Comparison of ENCODE assay signal across 8 cellular contexts in genomic region chr2:60556998-60557955, GRCh38. TPM values are rescaled to one million over a fixed set of nuclear protein-coding genes. Genes with fewer than 3 reads are reported as not detected.
DNase-seq lines count a peak whose midpoint lies in the region; ATAC-seq and TF ChIP-seq lines count a peak whose summit lies in the region.
"Had no signal": no experiment of that assay in that cellular context is flagged by ENCODE, and none has a peak within 500 bp of the region (broad histone marks: within the 10 kb centered on the region; RNA-seq: fewer than 3 reads in every experiment).

No MANE protein-coding gene starts in this region.

- H3K36me3 ChIP-seq in GM06990 (ENCODE audit: control insufficient read depth, insufficient read depth, low read length) (no peaks in the 10 kb centered on the region), Karpas-422 (ENCODE audit: insufficient read depth, low read length) (no peaks in the 10 kb centered on the region)
- no peaks in the 10 kb centered on the region for H3K36me3 ChIP-seq in naive thymus-derived CD4-positive, alpha-beta T cell (ENCODE audit: control insufficient read depth in 2 of 3, insufficient read depth in 3 of 3, low read length in 3 of 3)

- no peak for ATAC-seq in naive thymus-derived CD4-positive, alpha-beta T cell

- no peaks in the 10 kb centered on the region for H3K9me3 ChIP-seq in Karpas-422 (ENCODE audit: low read length)
- H3K9me3 ChIP-seq in naive thymus-derived CD4-positive, alpha-beta T cell (ENCODE audit: control insufficient read depth in 2 of 3, low read length in 3 of 3) = no peaks in the 10 kb centered on the region

- H3K9ac ChIP-seq in Karpas-422 (ENCODE audit: low read length) = peak overlapping the region; percentile 90

- no peaks in the 10 kb centered on the region for H4K20me1 ChIP-seq in Karpas-422 (ENCODE audit: insufficient read depth, low read depth, low read length)

- peak overlapping the region; percentile 87 for H3K4me2 ChIP-seq in Karpas-422 (ENCODE audit: low read depth, low read length, poor library complexity, severe bottlenecking)

- peak overlapping the region; percentile 40 for H2AFZ ChIP-seq in Karpas-422 (ENCODE audit: low read length)

- H3K36me3 Mint-ChIP-seq in naive thymus-derived CD4-positive, alpha-beta T cell = no peaks in the 10 kb centered on the region

- intact Hi-C loops in naive thymus-derived CD4-positive, alpha-beta T cell (cut with micrococcal nuclease) = loop anchor here (5.0 to 10.0 kb wide), 6 partner anchors 200 to 1982 kb away; partner anchors contain the start of genes B3GNT2 (in 1 of the 2) and PAPOLG (in 1 of the 2)

- H3K27me3 ChIP-seq in GM06990 (replicated peaks; ENCODE audit: control insufficient read depth, insufficient read depth, low read length) (no peaks in the 10 kb centered on the region; the same call in 1 of the 2 replicates), Karpas-422 (ENCODE audit: low read length) (no peaks in the 10 kb centered on the region)
- H3K27me3 ChIP-seq in naive thymus-derived CD4-positive, alpha-beta T cell (ENCODE audit: control insufficient read depth in 2 of 2, insufficient read depth in 2 of 2, low read length in 2 of 2) = peaks cover 10 to 21% of the 10 kb centered on the region in 2 donors

- H3K9me2 ChIP-seq in Karpas-422 (replicated peaks; ENCODE audit: insufficient read depth, low read length) = no peaks in the 10 kb centered on the region

- H3K79me2 ChIP-seq in Karpas-422 (ENCODE audit: low read length) = peaks cover 10% of the 10 kb centered on the region

- H3K4me3 ChIP-seq in GM06990 (replicated peaks; ENCODE audit: low read depth, low read length) = peak overlapping the region; percentile 9
- peak overlapping the region; percentile 82 for H3K4me3 ChIP-seq in Karpas-422 (ENCODE audit: low read length)
- no peak overlapping the region for H3K4me3 ChIP-seq in naive thymus-derived CD4-positive, alpha-beta T cell (ENCODE audit: low read length)

- H3K27me3 Mint-ChIP-seq in naive thymus-derived CD4-positive, alpha-beta T cell = peaks cover 52 to 85% (median 63%) of the 10 kb centered on the region in 5 donors

- peaks cover 17 to 43% (median 37%) of the 10 kb centered on the region in 7 donors for H3K4me1 Mint-ChIP-seq in naive thymus-derived CD4-positive, alpha-beta T cell

- DNase-seq in GM06990 (ENCODE audit: extremely low read depth, insufficient read length) (no peak), Karpas-422 (peak; percentile 69), NCI-H526 treated with DMSO at 0.1 percent for 48 hours (lab: John Stamatoyannopoulos, UW) (no peak), GM20000 (ENCODE audit: low spot score) (no peak)
- DNase-seq in naive thymus-derived CD4-positive, alpha-beta T cell = no peak
- DNase-seq in activated CD8-positive, alpha-beta memory T cell treated with anti-CD3 and anti-CD28 coated beads, Interleukin-2, amount 50 U/mL, for 48 hours = no peak
- DNase-seq: cortex of kidney had no signal

- H3K4me1 ChIP-seq in Karpas-422 (ENCODE audit: low read length) = peaks cover 27% of the 10 kb centered on the region
- peaks cover 14 to 20% of the 10 kb centered on the region in 2 donors for H3K4me1 ChIP-seq in naive thymus-derived CD4-positive, alpha-beta T cell (ENCODE audit: control insufficient read depth in 2 of 2, insufficient read depth in 2 of 2, low read length in 2 of 2)

- H3K9me3 Mint-ChIP-seq in naive thymus-derived CD4-positive, alpha-beta T cell = peaks cover 0 to 5% (median 0%) of the 10 kb centered on the region in 11 donors

- CTCF ChIA-PET in naive thymus-derived CD4-positive, alpha-beta T cell (lab: Charles Lee) = no interaction called here

- peak overlapping the region; percentile 56 to 92 (median 80) for H3K4me3 Mint-ChIP-seq in naive thymus-derived CD4-positive, alpha-beta T cell

- no peak overlapping the region for H3K27ac ChIP-seq in Karpas-422 (ENCODE audit: low read length)
- peak overlapping the region; percentile 34 for H3K27ac ChIP-seq in angular gyrus (ENCODE audit: low read depth, low read length)
- H3K27ac ChIP-seq in naive thymus-derived CD4-positive, alpha-beta T cell (ENCODE audit: low read depth, low read length) = no peak overlapping the region

- H3K27ac Mint-ChIP-seq in naive thymus-derived CD4-positive, alpha-beta T cell = peak overlapping the region in 4 of 9 donors; percentile 35 to 77 (median 60)

- POLR2A ChIA-PET in naive thymus-derived CD4-positive, alpha-beta T cell (lab: Charles Lee) = no interaction called here

- no peak for TF ChIP-seq CTCF in GM06990 (IDR thresholded peaks at IDR 0.05; ENCODE audit: insufficient read depth, low read length, poor library complexity, severe bottlenecking)
- TF ChIP-seq CTCF in GM20000 (IDR thresholded peaks at IDR 0.05; ENCODE audit: extremely low read depth, missing control alignments) = no peak

RNA-seq across cellular contexts. Expression of gene BCL11A, which starts 3.8 kb away (rescaled TPM):
- 159 and 190 TPM in 2 replicates for total RNA-seq in Karpas-422 (2014; rRNA removed; shearing (Covaris generic); ENCODE audit: low replicate concordance)
- total RNA-seq in naive thymus-derived CD4-positive, alpha-beta T cell = 10 to 100 TPM in 1 of 5 experiments, 1 to 10 TPM in 3, not detected in 1; 1.6 to 26.2 (median 4.4) TPM
- 1 to 10 TPM; 1.5 to 2.8 TPM for polyA plus RNA-seq in naive thymus-derived CD4-positive, alpha-beta T cell
